In genomic region chr4:140851032-140851636, GRCh38 we compare ENCODE assay signal across 8 cellular contexts.
DNase-seq lines count a peak whose midpoint lies in the region; ATAC-seq and TF ChIP-seq lines count a peak whose summit lies in the region.

No MANE protein-coding gene starts in this region.

- no peaks in the 10 kb centered on the region for H3K9me3 Mint-ChIP-seq in brain

- no peak overlapping the region for H3K4me3 Mint-ChIP-seq in brain

- peaks cover 10% of the 10 kb centered on the region for H3K4me1 Mint-ChIP-seq in brain

- peak; percentile 78 for DNase-seq in DMS 273 (lab: John Stamatoyannopoulos, UW; ENCODE audit: unreplicated experiment)
- DNase-seq in NCI-H748 treated with DMSO at 0.1 percent for 48 hours (lab: John Stamatoyannopoulos, UW), result peak; percentile 60
- peak; percentile 61 for DNase-seq in iris pigment epithelial cell (ENCODE audit: low read depth)
- peak; percentile 86 for DNase-seq in superior temporal gyrus (ENCODE audit: extremely low spot score)

- H3K27ac Mint-ChIP-seq in brain, result peak overlapping the region in 2 of 5 experiments; percentile 2 to 15

- TF ChIP-seq CTCF in brain (conservative IDR thresholded peaks at IDR 0.05), result peak; percentile 94 to 95

- H3K27me3 Mint-ChIP-seq in brain, result peaks cover 6% of the 10 kb centered on the region

- peak; percentile 81 for ATAC-seq in GM19035 (IDR thresholded peaks at IDR 0.05; ENCODE audit: unreplicated experiment)
- ATAC-seq in HG03457 (IDR thresholded peaks at IDR 0.05; ENCODE audit: unreplicated experiment), result peak; percentile 69
- ATAC-seq in GM19324 (IDR thresholded peaks at IDR 0.05; ENCODE audit: low FRiP score, unreplicated experiment), result no peak

- H3K36me3 Mint-ChIP-seq in brain, result no peaks in the 10 kb centered on the region
